Comparison of ENCODE assay signal across 13 cellular contexts in the genomic region with DNA sequence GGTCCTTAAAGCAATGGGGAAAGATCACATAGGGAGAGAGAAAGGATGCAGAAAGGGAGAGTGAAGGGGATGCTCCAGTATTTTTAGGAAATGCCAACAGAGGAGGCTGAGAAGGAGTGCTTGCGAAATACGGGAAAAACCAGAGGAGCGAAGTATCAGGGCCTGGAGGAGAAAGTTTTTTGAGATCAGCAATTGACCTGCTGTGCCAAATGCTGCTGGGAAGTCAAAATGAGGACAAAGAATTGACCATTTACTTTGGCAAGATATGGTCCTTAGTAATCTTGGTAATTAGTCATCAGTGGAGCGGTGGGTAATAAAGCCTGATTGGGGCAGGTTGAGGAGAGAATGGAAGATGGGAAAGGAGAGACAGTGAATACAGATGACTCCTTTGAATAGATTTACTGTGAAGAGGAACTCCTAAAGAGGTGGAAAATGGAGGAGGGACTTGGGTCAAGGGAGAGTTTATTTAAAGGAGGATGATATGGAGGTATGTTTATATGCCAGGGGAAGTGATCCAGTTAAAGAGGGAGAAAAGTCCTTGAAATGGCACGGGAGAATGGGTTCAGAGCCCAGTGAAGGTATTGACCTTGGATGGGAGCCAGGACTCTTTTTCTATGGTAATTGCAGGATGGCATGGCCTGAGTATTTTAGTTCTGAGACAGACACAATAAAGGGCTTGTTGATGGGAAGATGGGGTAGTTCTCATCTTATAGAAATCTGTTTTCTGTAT.
DNase-seq lines count a peak whose midpoint lies in the region; ATAC-seq and TF ChIP-seq lines count a peak whose summit lies in the region.
"Had no signal": no experiment of that assay in that cellular context is flagged by ENCODE, and none has a peak within 500 bp of the region (broad histone marks: within the 10 kb centered on the region; RNA-seq: fewer than 3 reads in every experiment).

No MANE protein-coding gene starts in this region.

- no peaks in the 10 kb centered on the region for H3K27me3 ChIP-seq in MG63
- H3K27me3 ChIP-seq in adipocyte (replicated peaks; ENCODE audit: control insufficient read depth, insufficient read depth, low read length), result no peaks in the 10 kb centered on the region
- H3K27me3 ChIP-seq in esophagus muscularis mucosa, result no peaks in the 10 kb centered on the region
- H3K27me3 ChIP-seq: transverse colon had no signal

- intact Hi-C loops in left ventricle myocardium superior (cut with micrococcal nuclease), result no loop called here
- intact Hi-C loops in esophagus muscularis mucosa (cut with DNase I), result no loop called here

- no peak overlapping the region for H3K27ac ChIP-seq in esophagus muscularis mucosa (replicated peaks in 1 of 4)
- H3K27ac ChIP-seq: transverse colon had no signal

- H3K9me3 ChIP-seq in MG63 (no peaks in the 10 kb centered on the region), adipocyte (ENCODE audit: control insufficient read depth, low read length) (no peaks in the 10 kb centered on the region), esophagus muscularis mucosa (no peaks in the 10 kb centered on the region)
- H3K9me3 ChIP-seq: transverse colon had no signal

- H3K4me3 ChIP-seq in MG63, result no peak overlapping the region
- H3K4me3 ChIP-seq in adipocyte (ENCODE audit: low read length), result no peak overlapping the region
- no peak overlapping the region for H3K4me3 ChIP-seq in esophagus muscularis mucosa
- H3K4me3 ChIP-seq: transverse colon had no signal

- no peak for TF ChIP-seq CTCF in esophagus muscularis mucosa (IDR thresholded peaks at IDR 0.05)

- WGBS in esophagus muscularis mucosa, result 80% methylated on average over 5 of the region's 5 CpGs

- ATAC-seq in left ventricle myocardium superior, result peak; percentile 72
- no peak for ATAC-seq in HG03432 (IDR thresholded peaks at IDR 0.05; ENCODE audit: unreplicated experiment)

- peaks cover 7% of the 10 kb centered on the region for H3K36me3 ChIP-seq in MG63
- H3K36me3 ChIP-seq in adipocyte (ENCODE audit: control insufficient read depth, insufficient read depth, low read length, severe bottlenecking), result no peaks in the 10 kb centered on the region
- no peaks in the 10 kb centered on the region for H3K36me3 ChIP-seq in esophagus muscularis mucosa
- H3K36me3 ChIP-seq: transverse colon had no signal

- no peak overlapping the region for H3K9ac ChIP-seq in adipocyte (ENCODE audit: low read length)

- in situ Hi-C loops in Caki2 (cut with HindIII; ENCODE audit: low pct_unique_long_range_greater_than_20kb, low sequenced_read_pairs), result no loop called here

- DNase-seq in Caki2 (ENCODE audit: low read depth), result peak; percentile 0
- peak; percentile 79 for DNase-seq in MG63
- DNase-seq in adipocyte (ENCODE audit: low read depth), result peak; percentile 53
- DNase-seq in left ventricle myocardium superior, result no peak
- DNase-seq in HUDEP-2 (lab: John Stamatoyannopoulos, UW; ENCODE audit: unreplicated experiment in 76 of 76), result no peak
- DNase-seq in esophagus muscularis mucosa (ENCODE audit: extremely low spot score), result no peak
- no peak for DNase-seq in dermis blood vessel endothelial cell
- DNase-seq: activated effector memory CD4-positive, alpha-beta T cell treated with anti-CD3 and anti-CD28 coated beads, Interleukin-2, amount 50 U/mL, for 16 hours; effector CD4-positive, alpha-beta T cell; foreskin melanocyte; stimulated activated CD4-positive, alpha-beta T cell treated with anti-CD3 and anti-CD28 coated beads, Interleukin-4, amount 100 ng/mL, for 4 hours; transverse colon had no signal

- H3K4me1 ChIP-seq in adipocyte (ENCODE audit: control insufficient read depth, insufficient read depth, low read length) (peaks cover 4% of the 10 kb centered on the region), esophagus muscularis mucosa (no peaks in the 10 kb centered on the region)
- H3K4me1 ChIP-seq: transverse colon had no signal

- no peak for TF ChIP-seq EP300 in esophagus muscularis mucosa (IDR thresholded peaks at IDR 0.05)

- no peak for TF ChIP-seq POLR2A in esophagus muscularis mucosa (IDR thresholded peaks at IDR 0.05; ENCODE audit: low read depth)

Comparison
In these comparisons a context has a peak if more than half of its experiments do, and no peak if none do; other contexts are left out.
1. DNase-seq: peak in Caki2 (single experiment), MG63 (single experiment) and adipocyte (single experiment); none in left ventricle myocardium superior (single experiment), HUDEP-2 (0 of 76), esophagus muscularis mucosa (single experiment) and dermis blood vessel endothelial cell (single experiment).